ENCODE assay signal across 1 cellular context in the genomic region with DNA sequence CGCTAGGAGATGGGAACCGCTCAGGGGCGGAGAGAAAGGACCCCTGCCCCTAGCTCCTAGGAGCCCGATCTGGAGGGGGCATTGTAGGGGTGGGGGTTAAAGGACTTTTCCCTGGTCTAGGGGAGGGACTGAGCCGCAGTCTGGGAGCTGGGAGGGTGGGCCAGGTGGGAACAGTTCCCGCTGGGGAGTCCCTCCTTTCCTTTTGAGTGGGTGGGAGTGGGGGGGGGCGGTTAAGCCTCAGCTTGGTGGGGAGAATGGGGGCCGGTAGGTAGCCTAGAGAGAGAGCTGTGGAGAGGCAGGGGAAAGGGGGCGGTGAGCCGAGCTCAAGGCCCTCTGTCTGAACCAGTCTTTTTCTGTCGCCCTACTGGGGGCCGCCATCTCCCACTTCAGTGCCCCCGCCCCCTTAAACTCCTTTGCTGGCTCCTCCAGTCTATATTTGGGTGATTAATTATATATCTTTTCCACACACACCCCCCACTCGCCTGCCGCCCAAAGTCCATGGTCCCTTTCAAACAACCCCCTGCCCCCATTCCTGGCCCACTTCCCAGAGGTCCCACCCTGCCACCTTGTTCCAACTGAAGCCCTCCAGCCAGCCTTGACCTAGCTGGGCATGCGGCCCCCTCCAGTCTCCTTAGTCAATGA.
A peak's percentile ranks its signal among the peaks of the same experiment; 100 is the strongest.
TF ChIP-seq lines count a peak whose summit lies in the region.

No MANE protein-coding gene starts in this region.

TF ChIP-seq in HepG2, 621 proteins besides CTCF, POLR2A, EP300 and RAD21:
- TF ChIP-seq, protein P1, sequence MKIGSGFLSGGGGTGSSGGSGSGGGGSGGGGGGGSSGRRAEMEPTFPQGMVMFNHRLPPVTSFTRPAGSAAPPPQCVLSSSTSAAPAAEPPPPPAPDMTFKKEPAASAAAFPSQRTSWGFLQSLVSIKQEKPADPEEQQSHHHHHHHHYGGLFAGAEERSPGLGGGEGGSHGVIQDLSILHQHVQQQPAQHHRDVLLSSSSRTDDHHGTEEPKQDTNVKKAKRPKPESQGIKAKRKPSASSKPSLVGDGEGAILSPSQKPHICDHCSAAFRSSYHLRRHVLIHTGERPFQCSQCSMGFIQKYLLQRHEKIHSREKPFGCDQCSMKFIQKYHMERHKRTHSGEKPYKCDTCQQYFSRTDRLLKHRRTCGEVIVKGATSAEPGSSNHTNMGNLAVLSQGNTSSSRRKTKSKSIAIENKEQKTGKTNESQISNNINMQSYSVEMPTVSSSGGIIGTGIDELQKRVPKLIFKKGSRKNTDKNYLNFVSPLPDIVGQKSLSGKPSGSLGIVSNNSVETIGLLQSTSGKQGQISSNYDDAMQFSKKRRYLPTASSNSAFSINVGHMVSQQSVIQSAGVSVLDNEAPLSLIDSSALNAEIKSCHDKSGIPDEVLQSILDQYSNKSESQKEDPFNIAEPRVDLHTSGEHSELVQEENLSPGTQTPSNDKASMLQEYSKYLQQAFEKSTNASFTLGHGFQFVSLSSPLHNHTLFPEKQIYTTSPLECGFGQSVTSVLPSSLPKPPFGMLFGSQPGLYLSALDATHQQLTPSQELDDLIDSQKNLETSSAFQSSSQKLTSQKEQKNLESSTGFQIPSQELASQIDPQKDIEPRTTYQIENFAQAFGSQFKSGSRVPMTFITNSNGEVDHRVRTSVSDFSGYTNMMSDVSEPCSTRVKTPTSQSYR (CRISPR knock-in tag; IDR thresholded peaks at IDR 0.05; ENCODE audit: borderline replicate concordance) = 0 out of 2 replicates have a peak, but pooled peaks have one; percentile 26
- TF ChIP-seq, protein P2, sequence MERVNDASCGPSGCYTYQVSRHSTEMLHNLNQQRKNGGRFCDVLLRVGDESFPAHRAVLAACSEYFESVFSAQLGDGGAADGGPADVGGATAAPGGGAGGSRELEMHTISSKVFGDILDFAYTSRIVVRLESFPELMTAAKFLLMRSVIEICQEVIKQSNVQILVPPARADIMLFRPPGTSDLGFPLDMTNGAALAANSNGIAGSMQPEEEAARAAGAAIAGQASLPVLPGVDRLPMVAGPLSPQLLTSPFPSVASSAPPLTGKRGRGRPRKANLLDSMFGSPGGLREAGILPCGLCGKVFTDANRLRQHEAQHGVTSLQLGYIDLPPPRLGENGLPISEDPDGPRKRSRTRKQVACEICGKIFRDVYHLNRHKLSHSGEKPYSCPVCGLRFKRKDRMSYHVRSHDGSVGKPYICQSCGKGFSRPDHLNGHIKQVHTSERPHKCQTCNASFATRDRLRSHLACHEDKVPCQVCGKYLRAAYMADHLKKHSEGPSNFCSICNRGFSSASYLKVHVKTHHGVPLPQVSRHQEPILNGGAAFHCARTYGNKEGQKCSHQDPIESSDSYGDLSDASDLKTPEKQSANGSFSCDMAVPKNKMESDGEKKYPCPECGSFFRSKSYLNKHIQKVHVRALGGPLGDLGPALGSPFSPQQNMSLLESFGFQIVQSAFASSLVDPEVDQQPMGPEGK (CRISPR knock-in tag; IDR thresholded peaks at IDR 0.05) = 0 out of 2 replicates have a peak, but pooled peaks have one; percentile 33
- TF ChIP-seq FOXA1 (IDR thresholded peaks at IDR 0.05) (no peak), FOXA1 (CRISPR knock-in tag; IDR thresholded peaks at IDR 0.05) (no peak), ZKSCAN1 (IDR thresholded peaks at IDR 0.05; ENCODE audit: low read length) (0 out of 2 replicates have a peak, but pooled peaks have one; percentile 29)
